ENCODE assay signal across 1 cellular context in genomic region chr9:125883548-125883947, GRCh38.
TF ChIP-seq lines count a peak whose summit lies in the region.

No MANE protein-coding gene starts in this region.

TF ChIP-seq in WTC11, 78 proteins besides CTCF, POLR2A, EP300 and RAD21 (continued from another document):
- no peak for TF ChIP-seq MXD4 (CRISPR knock-in tag; IDR thresholded peaks at IDR 0.05; ENCODE audit: borderline replicate concordance)
- no peak for TF ChIP-seq ZNF671 (CRISPR knock-in tag; IDR thresholded peaks at IDR 0.05)
- no peak for TF ChIP-seq STAT6 (CRISPR knock-in tag; conservative IDR thresholded peaks at IDR 0.05; ENCODE audit: low read depth)
- no peak for TF ChIP-seq AFF4 (CRISPR knock-in tag; IDR thresholded peaks at IDR 0.05; ENCODE audit: borderline replicate concordance)
- TF ChIP-seq SOX15 (CRISPR knock-in tag; IDR thresholded peaks at IDR 0.05): no peak
- no peak for TF ChIP-seq CBFB (CRISPR knock-in tag; IDR thresholded peaks at IDR 0.05; ENCODE audit: low read depth)
